ENCODE assay signal across 6 cellular contexts in genomic region chr10:33805831-33806230, GRCh38.
"Had no signal": no experiment of that assay in that cellular context is flagged by ENCODE, and none has a peak within 500 bp of the region (broad histone marks: within the 10 kb centered on the region; RNA-seq: fewer than 3 reads in every experiment).

No MANE protein-coding gene starts in this region.

- H3K4me3 ChIP-seq: GM23338, K562 had no signal

- ATAC-seq: GM23338, K562 had no signal

- DNase-seq: H9, HCEC 1CT, IMR-90 had no signal

- H3K27ac ChIP-seq: HL-60 had no signal
